ENCODE assay signal across 9 cellular contexts in genomic region chr17:74214642-74215331, GRCh38. TPM values are rescaled to one million over a fixed set of nuclear protein-coding genes. Genes with fewer than 3 reads are reported as not detected.
A peak's percentile ranks its signal among the peaks of the same experiment; 100 is the strongest.
DNase-seq lines count a peak whose midpoint lies in the region; ATAC-seq and TF ChIP-seq lines count a peak whose summit lies in the region.
"Had no signal": no experiment of that assay in that cellular context is flagged by ENCODE, and none has a peak within 500 bp of the region (broad histone marks: within the 10 kb centered on the region; RNA-seq: fewer than 3 reads in every experiment).

No MANE protein-coding gene starts in this region.

- H3K27me3 Mint-ChIP-seq in CD4-positive, alpha-beta memory T cell: no peaks in the 10 kb centered on the region
- no peaks in the 10 kb centered on the region for H3K27me3 Mint-ChIP-seq in dendritic cell treated with granulocyte-macrophage colony-stimulating factor and Interleukin-4, amounts not matched to agents 40 ng/mL and 50 ng/mL, for 4 days
- peaks cover 62% of the 10 kb centered on the region for H3K27me3 Mint-ChIP-seq in neural crest cell (ENCODE audit: low read depth)

- no peak for ATAC-seq in HG02798 (IDR thresholded peaks at IDR 0.05; ENCODE audit: poor library complexity, unreplicated experiment)
- ATAC-seq: activated CD4-positive, CD25-positive, alpha-beta regulatory T cell treated with anti-CD3 and anti-CD28 coated beads, Interleukin-2, amount 50 U/mL, for 24 hours had no signal

- peaks cover 9% of the 10 kb centered on the region for H3K36me3 ChIP-seq in CD4-positive, alpha-beta memory T cell (ENCODE audit: insufficient read depth, low read length)
- H3K36me3 ChIP-seq in KMS-11 (ENCODE audit: insufficient read depth): no peaks in the 10 kb centered on the region
- no peaks in the 10 kb centered on the region for H3K36me3 ChIP-seq in colonic mucosa

- POLR2A ChIA-PET in CD4-positive, alpha-beta memory T cell (lab: Charles Lee; ENCODE audit: partially characterized antibody): interaction anchor here (0.7 to 9.2 kb wide), 5 partner anchors 61 to 109 kb away, joined by 3 to 129 read pairs (median 6); no protein-coding TSS in a partner anchor

- H3K4me2 ChIP-seq in KMS-11: peak overlapping the region; percentile 80; the same call in 1 of the 2 replicates

- H3K27me3 ChIP-seq in CD4-positive, alpha-beta memory T cell (ENCODE audit: insufficient read depth, low read length): no peaks in the 10 kb centered on the region
- H3K27me3 ChIP-seq in KMS-11 (ENCODE audit: insufficient read depth, low read depth) (no peaks in the 10 kb centered on the region), colonic mucosa (peaks cover 7% of the 10 kb centered on the region)

- H3K27ac ChIP-seq in CD4-positive, alpha-beta memory T cell (ENCODE audit: low read depth, low read length): peak overlapping the region; percentile 52
- H3K27ac ChIP-seq in KMS-11: no peak overlapping the region
- H3K27ac ChIP-seq in colonic mucosa: no peak overlapping the region

- CTCF ChIA-PET in CD4-positive, alpha-beta memory T cell (lab: Charles Lee; ENCODE audit: partially characterized antibody): interaction anchor here (14.6 kb wide), 1 partner anchor 83 kb away, joined by 230 read pairs; no protein-coding TSS in a partner anchor

- H3K4me3 Mint-ChIP-seq in CD4-positive, alpha-beta memory T cell: peak overlapping the region; percentile 83 to 97 (median 91)
- H3K4me3 Mint-ChIP-seq in dendritic cell treated with granulocyte-macrophage colony-stimulating factor and Interleukin-4, amounts not matched to agents 40 ng/mL and 50 ng/mL, for 4 days: peak overlapping the region; percentile 99
- H3K4me3 Mint-ChIP-seq in neural crest cell: peak overlapping the region; percentile 67

- no peaks in the 10 kb centered on the region for H3K9me3 ChIP-seq in CD4-positive, alpha-beta memory T cell (ENCODE audit: control insufficient read depth in 1 of 2, low read length in 2 of 2)
- no peaks in the 10 kb centered on the region for H3K9me3 ChIP-seq in colonic mucosa

- intact Hi-C loops in CD4-positive, alpha-beta memory T cell (cut with micrococcal nuclease): no loop called here
- intact Hi-C loops in dendritic cell treated with granulocyte-macrophage colony-stimulating factor and Interleukin-4, amounts not matched to agents 40 ng/mL and 50 ng/mL, for 4 days (cut with micrococcal nuclease): loop anchor here (5.0 kb wide), 2 partner anchors 68 to 148 kb away; partner anchors contain the start of gene BTBD17
- intact Hi-C loops in colonic mucosa (cut with DNase I): loop anchor here (5.0 kb wide), 2 partner anchors 83 to 148 kb away; partner anchors contain the start of gene BTBD17

- H4K20me1 ChIP-seq in KMS-11 (ENCODE audit: insufficient read depth): no peaks in the 10 kb centered on the region; the same call in 1 of the 2 replicates

- TF ChIP-seq CTCF in KMS-11 (conservative IDR thresholded peaks at IDR 0.05; ENCODE audit: low read depth, low read length): no peak
- TF ChIP-seq CTCF in neural crest cell (conservative IDR thresholded peaks at IDR 0.05): no peak
- no peak for TF ChIP-seq CTCF in colonic mucosa (IDR thresholded peaks at IDR 0.05)

- no peaks in the 10 kb centered on the region for H3K79me2 ChIP-seq in KMS-11 (ENCODE audit: insufficient read depth, low read depth)

- DNase-seq in CD4-positive, alpha-beta memory T cell: no peak
- no peak for DNase-seq in neural crest cell (ENCODE audit: low read depth, low spot score)
- DNase-seq in iPS-NIHi11 (ENCODE audit: low spot score): no peak
- DNase-seq in NCI-H2227 (lab: John Stamatoyannopoulos, UW; ENCODE audit: unreplicated experiment): no peak
- DNase-seq in colonic mucosa: no peak

- peaks cover 56% of the 10 kb centered on the region for H3K4me1 ChIP-seq in CD4-positive, alpha-beta memory T cell (ENCODE audit: insufficient read depth, low read length)
- H3K4me1 ChIP-seq in KMS-11 (ENCODE audit: low read depth, poor library complexity, severe bottlenecking) (peaks cover 22% of the 10 kb centered on the region), colonic mucosa (peaks cover 15% of the 10 kb centered on the region)

- no peak overlapping the region for H2AFZ ChIP-seq in KMS-11 (ENCODE audit: low read depth)

- no peaks in the 10 kb centered on the region for H3K9me3 Mint-ChIP-seq in CD4-positive, alpha-beta memory T cell
- no peaks in the 10 kb centered on the region for H3K9me3 Mint-ChIP-seq in dendritic cell treated with granulocyte-macrophage colony-stimulating factor and Interleukin-4, amounts not matched to agents 40 ng/mL and 50 ng/mL, for 4 days
- H3K9me3 Mint-ChIP-seq in neural crest cell: no peaks in the 10 kb centered on the region

- H3K4me3 ChIP-seq in CD4-positive, alpha-beta memory T cell (ENCODE audit: low read length in 2 of 2): peak overlapping the region; percentile 42 to 58
- H3K4me3 ChIP-seq in KMS-11 (IDR thresholded peaks at IDR 0.05; ENCODE audit: insufficient read depth, low read depth, low read length) (no peak overlapping the region), colonic mucosa (no peak overlapping the region)

- H3K9ac ChIP-seq in KMS-11 (no peak overlapping the region; the same call in 1 of the 2 replicates), colonic mucosa (ENCODE audit: low read depth in 2 of 2, low read length in 2 of 2) (peak overlapping the region in 1 of 2 donors; percentile 24)

- H3K4me1 Mint-ChIP-seq in CD4-positive, alpha-beta memory T cell: peaks cover 26 to 63% (median 45%) of the 10 kb centered on the region in 4 donors
- H3K4me1 Mint-ChIP-seq in dendritic cell treated with granulocyte-macrophage colony-stimulating factor and Interleukin-4, amounts not matched to agents 40 ng/mL and 50 ng/mL, for 4 days (ENCODE audit: low read depth): peaks cover 93% of the 10 kb centered on the region
- peaks cover 50% of the 10 kb centered on the region for H3K4me1 Mint-ChIP-seq in neural crest cell

- H3K36me3 Mint-ChIP-seq in CD4-positive, alpha-beta memory T cell: peaks cover 19 to 27% of the 10 kb centered on the region in 2 donors
- peaks cover 93% of the 10 kb centered on the region for H3K36me3 Mint-ChIP-seq in dendritic cell treated with granulocyte-macrophage colony-stimulating factor and Interleukin-4, amounts not matched to agents 40 ng/mL and 50 ng/mL, for 4 days (ENCODE audit: low read depth)
- H3K36me3 Mint-ChIP-seq in neural crest cell (ENCODE audit: low read depth): peaks cover 13% of the 10 kb centered on the region

- peak overlapping the region in 2 of 7 donors; percentile 17 to 77 for H3K27ac Mint-ChIP-seq in CD4-positive, alpha-beta memory T cell
- peak overlapping the region; percentile 93 for H3K27ac Mint-ChIP-seq in dendritic cell treated with granulocyte-macrophage colony-stimulating factor and Interleukin-4, amounts not matched to agents 40 ng/mL and 50 ng/mL, for 4 days
- no peak overlapping the region for H3K27ac Mint-ChIP-seq in neural crest cell (ENCODE audit: unreplicated experiment)

RNA-seq across cellular contexts. Expression of gene TTYH2, which starts 1.4 kb away (rescaled TPM):
- 10 to 100 TPM; 40.5 to 42.4 TPM for total RNA-seq in CD4-positive, alpha-beta memory T cell
- polyA plus RNA-seq in CD4-positive, alpha-beta memory T cell: 1 to 10 TPM; 7.0 to 7.9 TPM
- total RNA-seq in neural crest cell (2.4 and 3.0 TPM in 2 replicates), colonic mucosa (1 to 10 TPM in 1 of 2 donors, under 1 TPM in 1; 0.86 to 2.9 TPM)

RNA-seq across cellular contexts. Expression of gene RPL38, which starts 11.3 kb away (rescaled TPM):
- 1,000 to 10,000 TPM; 2,053 to 2,073 TPM for total RNA-seq in CD4-positive, alpha-beta memory T cell
- polyA plus RNA-seq in CD4-positive, alpha-beta memory T cell: 1,000 to 10,000 TPM; 1,662 to 2,198 TPM
- total RNA-seq in neural crest cell (967 and 1,042 TPM in 2 replicates), colonic mucosa (100 to 1,000 TPM; 723 to 795 TPM)

RNA-seq across cellular contexts. Expression of gene DNAI2, which starts 59.2 kb away (rescaled TPM):
- 1 to 10 TPM; 6.0 to 8.4 TPM for total RNA-seq in CD4-positive, alpha-beta memory T cell
- under 1 TPM in 1 of 2 donors, not detected in 1; 0.28 TPM for polyA plus RNA-seq in CD4-positive, alpha-beta memory T cell
- total RNA-seq in neural crest cell (not detected in 2 replicates), colonic mucosa (not detected)

Comparison
In these comparisons a context has a peak if more than half of its experiments do, and no peak if none do; other contexts are left out.
1. H3K4me3 ChIP-seq: peak in CD4-positive, alpha-beta memory T cell (2 of 2); none in KMS-11 (single experiment) and colonic mucosa (single experiment).
2. RNA of gene TTYH2, which starts 1.4 kb away (total RNA-seq): 40.5 to 42.4 TPM in CD4-positive, alpha-beta memory T cell; 2.4 to 3.0 TPM in neural crest cell and 0.86 to 2.9 TPM in colonic mucosa; every median in the first group is over 10 times any median in the second.
3. Peak in every context shown above with its lines, with median percentiles within 50 percentile points of each other: H3K4me3 Mint-ChIP-seq.